Comparison of ENCODE assay signal across 1 cellular context in genomic region chr14:21933681-21934080, GRCh38.
TF ChIP-seq lines count a peak whose summit lies in the region.

No MANE protein-coding gene starts in this region.

TF ChIP-seq in GM23338, 12 proteins besides CTCF, POLR2A, EP300 and RAD21:
- TF ChIP-seq ZNF462 (CRISPR knock-in tag; IDR thresholded peaks at IDR 0.05) (no peak), NANOG (IDR thresholded peaks at IDR 0.05; ENCODE audit: borderline replicate concordance) (no peak), ZNF114 (CRISPR knock-in tag; IDR thresholded peaks at IDR 0.05) (no peak), REST (IDR thresholded peaks at IDR 0.05; ENCODE audit: unreplicated experiment) (no peak), CREB1 (CRISPR knock-in tag; IDR thresholded peaks at IDR 0.05; ENCODE audit: low read depth) (no peak), EZH2 (IDR thresholded peaks at IDR 0.05; ENCODE audit: low read depth, unreplicated experiment) (no peak), JUNB (IDR thresholded peaks at IDR 0.05; ENCODE audit: unreplicated experiment) (no peak), ZNF331 (CRISPR knock-in tag; IDR thresholded peaks at IDR 0.05; ENCODE audit: low read depth) (no peak)
TF ChIP-seq in GM23338: peak in this region for 0.
